In the genomic region with DNA sequence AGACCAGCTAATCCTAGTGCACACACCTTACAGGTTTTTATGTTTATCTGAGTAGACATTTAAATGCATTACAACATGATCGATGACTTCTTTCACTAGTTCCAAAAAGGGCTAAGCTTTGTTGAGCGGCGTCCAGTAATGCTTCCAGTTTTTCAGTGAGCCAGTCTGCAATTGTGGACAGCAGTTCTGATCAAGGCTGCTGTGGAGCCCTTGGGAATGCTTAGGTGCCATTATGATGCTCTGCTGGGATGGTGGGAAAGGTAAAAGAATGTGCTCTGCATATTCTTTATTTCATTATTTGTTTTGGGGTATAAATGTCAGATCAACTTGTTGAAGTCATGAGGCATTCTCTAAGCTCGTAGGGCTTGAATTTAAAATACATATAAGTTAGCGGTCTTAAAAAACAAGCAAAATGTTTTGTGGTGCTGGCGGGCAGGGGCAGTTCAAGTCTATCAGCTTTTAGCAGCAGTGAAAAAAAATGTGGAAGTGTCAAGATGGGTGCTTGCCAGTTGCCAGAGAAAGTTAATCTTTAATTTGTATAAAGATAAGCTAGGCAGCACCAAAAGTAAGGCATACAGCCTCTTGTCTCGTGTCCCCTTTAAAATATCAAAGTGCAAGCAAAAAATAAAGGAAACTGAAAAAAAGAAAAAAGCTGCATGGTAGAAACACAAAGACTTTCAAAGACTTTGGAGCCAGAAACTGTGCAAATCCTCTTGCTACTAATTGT, we compare ENCODE assay signal across 9 cellular contexts. TPM values are rescaled to one million over a fixed set of nuclear protein-coding genes. Genes with fewer than 3 reads are reported as not detected.
A peak's percentile ranks its signal among the peaks of the same experiment; 100 is the strongest.
DNase-seq lines count a peak whose midpoint lies in the region; ATAC-seq, FAIRE-seq and TF ChIP-seq lines count a peak whose summit lies in the region.
"Had no signal": no experiment of that assay in that cellular context is flagged by ENCODE, and none has a peak within 500 bp of the region (broad histone marks: within the 10 kb centered on the region; RNA-seq: fewer than 3 reads in every experiment).

No MANE protein-coding gene starts in this region.

- H3K4me1 Mint-ChIP-seq in activated naive CD4-positive, alpha-beta T cell treated with anti-CD3 and anti-CD28 coated beads for 36 hours (ENCODE audit: low read depth), result peaks cover 34% of the 10 kb centered on the region
- H3K4me1 Mint-ChIP-seq in activated T-helper 17 cell treated with anti-CD3 and anti-CD28 coated beads, Interleukin-2, amount 50 U/mL, for 72 hours, result peaks cover 15% of the 10 kb centered on the region

- no peaks in the 10 kb centered on the region for H3K27me3 Mint-ChIP-seq in activated naive CD4-positive, alpha-beta T cell treated with anti-CD3 and anti-CD28 coated beads for 36 hours (ENCODE audit: low read depth)
- no peaks in the 10 kb centered on the region for H3K27me3 Mint-ChIP-seq in activated T-helper 17 cell treated with anti-CD3 and anti-CD28 coated beads, Interleukin-2, amount 50 U/mL, for 72 hours

- peak overlapping the region; percentile 90 for H3K9ac ChIP-seq in keratinocyte (ENCODE audit: control insufficient read depth, extremely low read depth, insufficient read depth, low read length)

- H3K4me3 ChIP-seq in keratinocyte (ENCODE audit: control insufficient read depth in 2 of 3, extremely low read depth in 1 of 3, insufficient read depth in 2 of 3, low read depth in 1 of 3, low read length in 3 of 3) (peak overlapping the region in 1 of 3 experiments; percentile 0), thymus (ENCODE audit: low read length) (peak overlapping the region; percentile 43)

- no peaks in the 10 kb centered on the region for H3K9me3 Mint-ChIP-seq in activated naive CD4-positive, alpha-beta T cell treated with anti-CD3 and anti-CD28 coated beads for 36 hours
- no peaks in the 10 kb centered on the region for H3K9me3 Mint-ChIP-seq in activated T-helper 17 cell treated with anti-CD3 and anti-CD28 coated beads, Interleukin-2, amount 50 U/mL, for 72 hours

- H3K4me1 ChIP-seq in keratinocyte (ENCODE audit: control insufficient read depth, extremely low read depth, insufficient read depth, low read length) (peaks cover 10% of the 10 kb centered on the region), thymus (ENCODE audit: control insufficient read depth, insufficient read depth, low read length) (peaks cover 4% of the 10 kb centered on the region)

- peaks cover 45% of the 10 kb centered on the region for H3K36me3 Mint-ChIP-seq in activated naive CD4-positive, alpha-beta T cell treated with anti-CD3 and anti-CD28 coated beads for 36 hours (ENCODE audit: low read depth)
- H3K36me3 Mint-ChIP-seq in activated T-helper 17 cell treated with anti-CD3 and anti-CD28 coated beads, Interleukin-2, amount 50 U/mL, for 72 hours (ENCODE audit: low read depth), result peaks cover 53% of the 10 kb centered on the region
- H3K36me3 Mint-ChIP-seq: IgD-negative memory B cell had no signal

- ATAC-seq in activated T-helper 17 cell treated with anti-CD3 and anti-CD28 coated beads, Interleukin-2, amount 50 U/mL, for 72 hours (replicated peaks), result no peak

- intact Hi-C loops in activated naive CD4-positive, alpha-beta T cell treated with anti-CD3 and anti-CD28 coated beads for 36 hours (cut with micrococcal nuclease), result loop anchor here (2.0 to 5.0 kb wide), 5 partner anchors 85 to 1365 kb away; no protein-coding TSS in a partner anchor

- H3K79me2 ChIP-seq in keratinocyte (ENCODE audit: control insufficient read depth, insufficient read depth, low read length), result peaks cover 29% of the 10 kb centered on the region

- WGBS in thymus, result 24% methylated on average over 7 of the region's 7 CpGs

- H3K27ac Mint-ChIP-seq in activated naive CD4-positive, alpha-beta T cell treated with anti-CD3 and anti-CD28 coated beads for 36 hours, result peak overlapping the region; percentile 97
- H3K27ac Mint-ChIP-seq in activated T-helper 17 cell treated with anti-CD3 and anti-CD28 coated beads, Interleukin-2, amount 50 U/mL, for 72 hours, result peak overlapping the region; percentile 98

- FAIRE-seq in keratinocyte (lab: Jason Lieb, UNC), result no peak

- H3K4me2 ChIP-seq in keratinocyte (ENCODE audit: control insufficient read depth, extremely low read depth, insufficient read depth, low read depth, low read length), result peak overlapping the region; percentile 61

- H4K20me1 ChIP-seq in keratinocyte (ENCODE audit: control insufficient read depth, extremely low read depth, insufficient read depth, low read length), result no peaks in the 10 kb centered on the region

- TF ChIP-seq CTCF in keratinocyte (optimal IDR thresholded peaks at IDR 0.05 in 1 of 3, IDR thresholded peaks at IDR 0.05 in 1 of 3, conservative IDR thresholded peaks at IDR 0.05 in 1 of 3; ENCODE audit: extremely low read depth in 1 of 3, insufficient read depth in 2 of 3, low read length in 3 of 3), result no peak

- no peaks in the 10 kb centered on the region for H3K9me1 ChIP-seq in keratinocyte (ENCODE audit: control insufficient read depth, extremely low read depth, insufficient read depth, low read length)

- H3K9me3 ChIP-seq in keratinocyte (ENCODE audit: control insufficient read depth, low read depth, low read length) (peaks cover 3% of the 10 kb centered on the region), thymus (ENCODE audit: control insufficient read depth) (no peaks in the 10 kb centered on the region)

- no peaks in the 10 kb centered on the region for H3K27me3 ChIP-seq in keratinocyte (ENCODE audit: control insufficient read depth, extremely low read depth, insufficient read depth, low read length)
- H3K27me3 ChIP-seq in thymus (ENCODE audit: control insufficient read depth, insufficient read depth), result no peaks in the 10 kb centered on the region

- H3K27ac ChIP-seq in keratinocyte (ENCODE audit: control insufficient read depth, insufficient read depth, low read length), result peak overlapping the region; percentile 85
- peak overlapping the region; percentile 77 for H3K27ac ChIP-seq in thymus (ENCODE audit: low read depth)

- H3K4me3 Mint-ChIP-seq in activated naive CD4-positive, alpha-beta T cell treated with anti-CD3 and anti-CD28 coated beads for 36 hours, result peak overlapping the region; percentile 87
- peak overlapping the region; percentile 95 for H3K4me3 Mint-ChIP-seq in activated T-helper 17 cell treated with anti-CD3 and anti-CD28 coated beads, Interleukin-2, amount 50 U/mL, for 72 hours

- dilution Hi-C loops in keratinocyte (cut with MboI; ENCODE audit: extremely low pct_ligation_motif_present, low sequenced_read_pairs), result no loop called here

- DNase-seq in activated naive CD4-positive, alpha-beta T cell treated with anti-CD3 and anti-CD28 coated beads for 36 hours, result no peak
- no peak for DNase-seq in activated naive CD4-positive, alpha-beta T cell treated with Interleukin-2 at 50 U/mL for 16 hours
- DNase-seq in keratinocyte (ENCODE audit: low read depth, low spot score) (no peak), NCI-H1930 (lab: John Stamatoyannopoulos, UW) (no peak), NCI-H510A (lab: John Stamatoyannopoulos, UW) (no peak)
- no peak for DNase-seq in activated CD4-positive, CD25-positive, alpha-beta regulatory T cell (lab: John Stamatoyannopoulos, UW)

- CTCF ChIA-PET in activated naive CD4-positive, alpha-beta T cell treated with anti-CD3 and anti-CD28 coated beads for 36 hours (lab: Charles Lee), result interaction anchor here (0.5 kb wide), 1 partner anchor 957 kb away, joined by 4 read pairs; no protein-coding TSS in a partner anchor

- no peak overlapping the region for H2AFZ ChIP-seq in keratinocyte (ENCODE audit: control insufficient read depth, low read length)

- H3K36me3 ChIP-seq in keratinocyte (ENCODE audit: control insufficient read depth in 2 of 2, extremely low read depth in 1 of 2, insufficient read depth in 2 of 2, low read length in 2 of 2), result peaks cover 0 to 2% of the 10 kb centered on the region in 2 experiments
- H3K36me3 ChIP-seq in thymus (ENCODE audit: control insufficient read depth, insufficient read depth), result no peaks in the 10 kb centered on the region

RNA-seq across cellular contexts. Expression of a gene that starts 5.8 kb away (rescaled TPM):
- 10 to 100 TPM; 82.9 to 83.3 TPM for total RNA-seq in activated naive CD4-positive, alpha-beta T cell treated with anti-CD3 and anti-CD28 coated beads for 36 hours
- total RNA-seq in activated T-helper 17 cell treated with anti-CD3 and anti-CD28 coated beads, Interleukin-2, amount 50 U/mL, for 72 hours, result 10 to 100 TPM; 37.9 to 54.0 TPM
- polyA plus RNA-seq in keratinocyte (44.1 to 45.4 TPM (median 44.5 TPM) in 3 replicates), thymus (22.3 TPM)
- polyA plus RNA-seq in keratinocyte (2011; ENCODE audit: low read depth), result 17.9 TPM
- 27.4 and 50.7 TPM in 2 replicates for polyA plus RNA-seq in keratinocyte (2011; cell fraction: cytosol; rRNA removed)
- 42.0 and 56.6 TPM in 2 replicates for polyA plus RNA-seq in keratinocyte (2011; cell fraction: nucleus; rRNA removed)
- 42.3 and 49.5 TPM in 2 replicates for polyA plus RNA-seq in keratinocyte (2012; ENCODE audit: low replicate concordance)
- polyA minus RNA-seq in keratinocyte, result 12.6 to 18.0 TPM (median 15.5 TPM) in 3 replicates
- polyA minus RNA-seq in keratinocyte (2011; cell fraction: cytosol; rRNA and poly(A)+ RNA removed), result 81.3 TPM
- polyA minus RNA-seq in keratinocyte (2011; cell fraction: nucleus; rRNA and poly(A)+ RNA removed), result 24.9 and 30.6 TPM in 2 replicates
